Comparison of ENCODE assay signal across 19 cellular contexts in genomic region chr14:94944636-94945258, GRCh38.
"Had no signal": no experiment of that assay in that cellular context is flagged by ENCODE, and none has a peak within 500 bp of the region (broad histone marks: within the 10 kb centered on the region; RNA-seq: fewer than 3 reads in every experiment).

No MANE protein-coding gene starts in this region.

- H3K4me3 ChIP-seq: colonic mucosa, heart left ventricle, mucosa of descending colon, psoas muscle, right lobe of liver, stomach, thoracic aorta, transverse colon had no signal

- H3K27me3 Mint-ChIP-seq: stimulated activated memory B cell treated with anti-CD40 and anti-IgM and Interleukin-4, amounts not matched to agents 10 μg/mL and 1 μg/mL and 100 μg/mL, for 72 hours had no signal

- H3K4me3 Mint-ChIP-seq: endodermal cell; stimulated activated memory B cell treated with anti-CD40 and anti-IgM and Interleukin-4, amounts not matched to agents 10 μg/mL and 1 μg/mL and 100 μg/mL, for 72 hours had no signal

- DNase-seq: colonic mucosa; dermis blood vessel endothelial cell; endodermal cell; erythroblast; heart left ventricle; hippocampal formation; kidney glomerular epithelial cell; mammary epithelial cell; mucosa of descending colon; psoas muscle; retina; right lobe of liver; stimulated activated CD4-positive, alpha-beta T cell treated with anti-CD3 and anti-CD28 coated beads, Interleukin-4, amount 100 ng/mL, for 1 hour; stomach; substantia nigra; transverse colon had no signal

- ATAC-seq: heart left ventricle; mucosa of descending colon; psoas muscle; right lobe of liver; stimulated activated memory B cell treated with anti-CD40 and anti-IgM and Interleukin-4, amounts not matched to agents 10 μg/mL and 1 μg/mL and 100 μg/mL, for 72 hours had no signal

- H3K36me3 Mint-ChIP-seq: naive thymus-derived CD8-positive, alpha-beta T cell; stimulated activated memory B cell treated with anti-CD40 and anti-IgM and Interleukin-4, amounts not matched to agents 10 μg/mL and 1 μg/mL and 100 μg/mL, for 72 hours had no signal

- H3K27ac Mint-ChIP-seq: endodermal cell; stimulated activated memory B cell treated with anti-CD40 and anti-IgM and Interleukin-4, amounts not matched to agents 10 μg/mL and 1 μg/mL and 100 μg/mL, for 72 hours had no signal

- H3K4me1 Mint-ChIP-seq: endodermal cell; stimulated activated memory B cell treated with anti-CD40 and anti-IgM and Interleukin-4, amounts not matched to agents 10 μg/mL and 1 μg/mL and 100 μg/mL, for 72 hours had no signal
